Comparison of ENCODE assay signal across 22 cellular contexts in genomic region chr1:192741095-192741494, GRCh38.
DNase-seq lines count a peak whose midpoint lies in the region; ATAC-seq, FAIRE-seq and TF ChIP-seq lines count a peak whose summit lies in the region.
"Had no signal": no experiment of that assay in that cellular context is flagged by ENCODE, and none has a peak within 500 bp of the region (broad histone marks: within the 10 kb centered on the region; RNA-seq: fewer than 3 reads in every experiment).

No MANE protein-coding gene starts in this region.

- H4K20me1 ChIP-seq in HepG2 (ENCODE audit: insufficient read depth, low read length) (no peaks in the 10 kb centered on the region), MM.1S (ENCODE audit: insufficient read depth, low read length) (no peaks in the 10 kb centered on the region)
- H4K20me1 ChIP-seq: BLaER1 treated with 17β-estradiol and CSF1 and Interleukin-3, amounts not matched to agents 10 nM and 100 nM had no signal

- DNase-seq in HepG2 (ENCODE audit: low spot score) (no peak), right lobe of liver (no peak), MM.1S (no peak), WTC11 (ENCODE audit: low spot score) (no peak), type B pancreatic cell (ENCODE audit: extremely low spot score, unreplicated experiment) (no peak)
- DNase-seq: 8988T; ACHN; AML-193; BE2C; CD4-positive, alpha-beta T cell; CD8-positive, alpha-beta memory T cell; DMS53; DMS79 treated with DMSO at 0.1 percent for 48 hours; GF-D8; H9 had no signal

- in situ Hi-C loops in HepG2 (cut with HindIII; ENCODE audit: extremely low pct_ligation_motif_present, low pct_unique_long_range_greater_than_20kb): no loop called here

- TF ChIP-seq POLR2A in HepG2 (IDR thresholded peaks at IDR 0.05; ENCODE audit: insufficient read depth in 1 of 2, low read depth in 2 of 2, low read length in 2 of 2) (no peak), right lobe of liver (IDR thresholded peaks at IDR 0.05) (no peak)

- H2AFZ ChIP-seq in HepG2 (ENCODE audit: low read length) (no peak overlapping the region), MM.1S (ENCODE audit: low read length) (no peak overlapping the region)
- H2AFZ ChIP-seq: GM23338 had no signal

- H3K79me2 ChIP-seq in HepG2 (ENCODE audit: insufficient read depth, low read length) (no peaks in the 10 kb centered on the region), MM.1S (ENCODE audit: low read length) (no peaks in the 10 kb centered on the region)

- no peaks in the 10 kb centered on the region for H3F3A ChIP-seq in MM.1S (ENCODE audit: insufficient read depth, low read length)

- H3K27ac ChIP-seq in HepG2 (ENCODE audit: extremely low read length, insufficient read depth, low read length) (no peak overlapping the region), right lobe of liver (no peak overlapping the region), MM.1S (ENCODE audit: low read length) (no peak overlapping the region)
- H3K27ac ChIP-seq: A549; BLaER1 treated with 17β-estradiol and CSF1 and Interleukin-3, amounts not matched to agents 10 nM and 100 nM had no signal

- H3K4me3 ChIP-seq in HepG2 (replicated peaks in 1 of 3; ENCODE audit: insufficient read depth in 1 of 3, low read depth in 2 of 3, low read length in 3 of 3): no peak overlapping the region
- no peak overlapping the region for H3K4me3 ChIP-seq in right lobe of liver
- no peak overlapping the region for H3K4me3 ChIP-seq in MM.1S (ENCODE audit: low read length)
- H3K4me3 ChIP-seq: A549; BLaER1 treated with 17β-estradiol and CSF1 and Interleukin-3, amounts not matched to agents 10 nM and 100 nM; GM23338 had no signal

- ATAC-seq in HepG2 (no peak), right lobe of liver (no peak), WTC11 (no peak), GM21786 (IDR thresholded peaks at IDR 0.05; ENCODE audit: unreplicated experiment) (no peak)
- ATAC-seq: A549, GM23338, HCT116 had no signal

- H3K27me3 Mint-ChIP-seq in WTC11 (ENCODE audit: low read depth) (no peaks in the 10 kb centered on the region), type B pancreatic cell (no peaks in the 10 kb centered on the region)
- H3K27me3 Mint-ChIP-seq: CD4-positive, alpha-beta T cell had no signal

- peaks cover 17% of the 10 kb centered on the region for H3K9me3 Mint-ChIP-seq in WTC11
- peaks cover 4% of the 10 kb centered on the region for H3K9me3 Mint-ChIP-seq in type B pancreatic cell
- H3K9me3 Mint-ChIP-seq: CD4-positive, alpha-beta T cell; CD8-positive, alpha-beta memory T cell had no signal

- TF ChIP-seq EP300 in HepG2 (IDR thresholded peaks at IDR 0.05; ENCODE audit: low read depth in 2 of 2, low read length in 2 of 2) (no peak), HepG2 (CRISPR knock-in tag; IDR thresholded peaks at IDR 0.05; ENCODE audit: borderline replicate concordance) (no peak)

- H3K9me2 ChIP-seq in MM.1S (replicated peaks; ENCODE audit: insufficient read depth, low read length): no peaks in the 10 kb centered on the region

- no peak for TF ChIP-seq CTCF in HepG2 (CRISPR knock-in tag; IDR thresholded peaks at IDR 0.05)
- TF ChIP-seq CTCF in right lobe of liver (IDR thresholded peaks at IDR 0.05): no peak
- no peak for TF ChIP-seq CTCF in MM.1S (IDR thresholded peaks at IDR 0.05; ENCODE audit: low read length)
- no peak for TF ChIP-seq CTCF in WTC11 (IDR thresholded peaks at IDR 0.05)
- TF ChIP-seq CTCF in type B pancreatic cell (conservative IDR thresholded peaks at IDR 0.05): no peak

- 63% methylated on average over 3 of the region's 3 CpGs for WGBS in HepG2 (ENCODE audit: low lambda C conversion rate)
- 87% methylated on average over 3 of the region's 3 CpGs for WGBS in right lobe of liver (ENCODE audit: insufficient coverage, low coverage, low lambda C conversion rate, missing lambda C conversion rate)

- intact Hi-C loops in HepG2 (cut with micrococcal nuclease; ENCODE audit: unreplicated experiment) (no loop called here), right lobe of liver (cut with DNase I) (no loop called here)

- H3K9me3 ChIP-seq in HepG2 (ENCODE audit: low read length) (no peaks in the 10 kb centered on the region), right lobe of liver (no peaks in the 10 kb centered on the region), MM.1S (replicated peaks; ENCODE audit: insufficient read depth, low read length) (no peaks in the 10 kb centered on the region)
- H3K9me3 ChIP-seq: BE2C; BLaER1 treated with 17β-estradiol and CSF1 and Interleukin-3, amounts not matched to agents 10 nM and 100 nM had no signal

- H3K27me3 ChIP-seq in HepG2 (ENCODE audit: control insufficient read depth in 1 of 2, insufficient read depth in 2 of 2, low read length in 2 of 2) (no peaks in the 10 kb centered on the region; a peak in 1 of 5 replicates), right lobe of liver (no peaks in the 10 kb centered on the region), MM.1S (replicated peaks; ENCODE audit: insufficient read depth, low read length) (no peaks in the 10 kb centered on the region)
- H3K27me3 ChIP-seq: BE2C; BLaER1 treated with 17β-estradiol and CSF1 and Interleukin-3, amounts not matched to agents 10 nM and 100 nM had no signal

- no peak overlapping the region for H3K9ac ChIP-seq in HepG2 (ENCODE audit: insufficient read depth, low read depth, low read length)
- no peak overlapping the region for H3K9ac ChIP-seq in MM.1S (ENCODE audit: low read length)
- H3K9ac ChIP-seq: BLaER1 treated with 17β-estradiol and CSF1 and Interleukin-3, amounts not matched to agents 10 nM and 100 nM had no signal

- no TSS peak for BruUV-seq in HepG2 (replicated peaks; lab: Mats Ljungman, UMichigan)

- H3K36me3 ChIP-seq in HepG2 (replicated peaks in 1 of 2; ENCODE audit: control insufficient read depth in 1 of 2, insufficient read depth in 2 of 2, low read length in 2 of 2): no peaks in the 10 kb centered on the region
- H3K36me3 ChIP-seq in right lobe of liver: no peaks in the 10 kb centered on the region
- H3K36me3 ChIP-seq in MM.1S (replicated peaks; ENCODE audit: insufficient read depth, low read length): no peaks in the 10 kb centered on the region; the same call in 1 of the 2 replicates
- H3K36me3 ChIP-seq: BE2C; BLaER1 treated with 17β-estradiol and CSF1 and Interleukin-3, amounts not matched to agents 10 nM and 100 nM had no signal

- CTCF ChIA-PET in HepG2 (lab: Yijun Ruan, JAX; ENCODE audit: low intra/inter-chr PET ratio, low total read pairs) (no interaction called here), WTC11 (lab: Charles Lee) (no interaction called here)

- H3K4me1 Mint-ChIP-seq in WTC11 (peaks cover 4% of the 10 kb centered on the region), type B pancreatic cell (ENCODE audit: unreplicated experiment) (no peaks in the 10 kb centered on the region)
- H3K4me1 Mint-ChIP-seq: CD14-positive monocyte, GM23338, H9 had no signal

- no peak overlapping the region for H3K4me3 Mint-ChIP-seq in WTC11
- no peak overlapping the region for H3K4me3 Mint-ChIP-seq in type B pancreatic cell
- H3K4me3 Mint-ChIP-seq: CD14-positive monocyte; CD4-positive, alpha-beta T cell; CD8-positive, alpha-beta memory T cell; GM23338; H9 had no signal

- no peak overlapping the region for H3K27ac Mint-ChIP-seq in WTC11
- H3K27ac Mint-ChIP-seq in type B pancreatic cell: no peak overlapping the region
- H3K27ac Mint-ChIP-seq: CD14-positive monocyte; CD4-positive, alpha-beta T cell; CD8-positive, alpha-beta memory T cell; GM23338; H9 had no signal

- H3K4me2 ChIP-seq in HepG2 (ENCODE audit: low read depth, low read length): no peak overlapping the region
- 0 out of 2 replicates have a peak overlapping the region, but pooled peaks have one; percentile 17 for H3K4me2 ChIP-seq in MM.1S (ENCODE audit: low read depth, low read length)
- H3K4me2 ChIP-seq: A549; BLaER1 treated with 17β-estradiol and CSF1 and Interleukin-3, amounts not matched to agents 10 nM and 100 nM; GM23338 had no signal

- H3K36me3 Mint-ChIP-seq in WTC11: peaks cover 8% of the 10 kb centered on the region; the same call in 1 of the 2 replicates
- H3K36me3 Mint-ChIP-seq in type B pancreatic cell: no peaks in the 10 kb centered on the region
- H3K36me3 Mint-ChIP-seq: CD14-positive monocyte; CD8-positive, alpha-beta memory T cell had no signal

- POLR2A ChIA-PET in HepG2 (lab: Yijun Ruan, JAX) (no interaction called here), WTC11 (lab: Charles Lee) (interaction anchor here (0.6 kb wide), 1 partner anchor 297 kb away, joined by 4 read pairs; no protein-coding TSS in a partner anchor)

- H3K4me1 ChIP-seq in HepG2 (ENCODE audit: insufficient read depth, low read length): no peaks in the 10 kb centered on the region
- H3K4me1 ChIP-seq in right lobe of liver: no peaks in the 10 kb centered on the region
- peaks cover 7% of the 10 kb centered on the region; the same call in 1 of the 2 replicates for H3K4me1 ChIP-seq in MM.1S (ENCODE audit: low read length)
- H3K4me1 ChIP-seq: A549; BLaER1 treated with 17β-estradiol and CSF1 and Interleukin-3, amounts not matched to agents 10 nM and 100 nM had no signal

- no peak for FAIRE-seq in HepG2 (lab: Jason Lieb, UNC)
- FAIRE-seq: GM12891 had no signal

- no peak for TF ChIP-seq RAD21 in HepG2 (CRISPR knock-in tag; IDR thresholded peaks at IDR 0.05)

TF ChIP-seq in HepG2, 621 proteins besides CTCF, POLR2A, EP300 and RAD21:
- peak; percentile 98 for TF ChIP-seq ZNF317 (CRISPR knock-in tag; IDR thresholded peaks at IDR 0.05)
- TF ChIP-seq, protein P1, sequence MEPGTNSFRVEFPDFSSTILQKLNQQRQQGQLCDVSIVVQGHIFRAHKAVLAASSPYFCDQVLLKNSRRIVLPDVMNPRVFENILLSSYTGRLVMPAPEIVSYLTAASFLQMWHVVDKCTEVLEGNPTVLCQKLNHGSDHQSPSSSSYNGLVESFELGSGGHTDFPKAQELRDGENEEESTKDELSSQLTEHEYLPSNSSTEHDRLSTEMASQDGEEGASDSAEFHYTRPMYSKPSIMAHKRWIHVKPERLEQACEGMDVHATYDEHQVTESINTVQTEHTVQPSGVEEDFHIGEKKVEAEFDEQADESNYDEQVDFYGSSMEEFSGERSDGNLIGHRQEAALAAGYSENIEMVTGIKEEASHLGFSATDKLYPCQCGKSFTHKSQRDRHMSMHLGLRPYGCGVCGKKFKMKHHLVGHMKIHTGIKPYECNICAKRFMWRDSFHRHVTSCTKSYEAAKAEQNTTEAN (CRISPR knock-in tag; conservative IDR thresholded peaks at IDR 0.05): no peak
TF ChIP-seq in HepG2: peak in this region for 1.

TF ChIP-seq in WTC11, 78 proteins besides CTCF, POLR2A, EP300 and RAD21 (continues in another document):
- no peak for TF ChIP-seq GABPB1 (CRISPR knock-in tag; IDR thresholded peaks at IDR 0.05)
- TF ChIP-seq NR1H2 (CRISPR knock-in tag; IDR thresholded peaks at IDR 0.05): no peak
- TF ChIP-seq ZNF317 (CRISPR knock-in tag; IDR thresholded peaks at IDR 0.05; ENCODE audit: borderline replicate concordance, low read depth): peak; percentile 91
- TF ChIP-seq PREB (CRISPR knock-in tag; IDR thresholded peaks at IDR 0.05; ENCODE audit: borderline replicate concordance): no peak

Comparison
In these comparisons a context has a peak if more than half of its experiments do, and no peak if none do; other contexts are left out.
1. Of the 50 proteins assayed by ChIP-seq in both HepG2 and WTC11: peak only in HepG2: none; only in WTC11: none; in both: ZNF317; in neither: 49.